10 cellular contexts compared by ENCODE assay signal in genomic region chr14:100709252-100709955, GRCh38. TPM values are rescaled to one million over a fixed set of nuclear protein-coding genes. Genes with fewer than 3 reads are reported as not detected.
A peak's percentile ranks its signal among the peaks of the same experiment; 100 is the strongest.
DNase-seq lines count a peak whose midpoint lies in the region; ATAC-seq and TF ChIP-seq lines count a peak whose summit lies in the region.
"Had no signal": no experiment of that assay in that cellular context is flagged by ENCODE, and none has a peak within 500 bp of the region (broad histone marks: within the 10 kb centered on the region; RNA-seq: fewer than 3 reads in every experiment).

No MANE protein-coding gene starts in this region.

- no peaks in the 10 kb centered on the region for H3K36me3 Mint-ChIP-seq in activated CD4-positive, alpha-beta T cell treated with anti-CD3 and anti-CD28 coated beads for 36 hours (ENCODE audit: low read depth)
- no peaks in the 10 kb centered on the region for H3K36me3 Mint-ChIP-seq in Caco-2 (ENCODE audit: insufficient read depth, unreplicated experiment)
- H3K36me3 Mint-ChIP-seq in stimulated activated effector memory CD8-positive, alpha-beta T cell treated with anti-CD3 and anti-CD28 coated beads, Interleukin-12 subunit alpha, Interleukin-12 subunit beta, amount 100 ng/mL, for 72 hours: no peaks in the 10 kb centered on the region

- no peaks in the 10 kb centered on the region for H3K9me3 Mint-ChIP-seq in activated CD4-positive, alpha-beta T cell treated with anti-CD3 and anti-CD28 coated beads for 36 hours (ENCODE audit: low read depth)
- peaks cover 11% of the 10 kb centered on the region for H3K9me3 Mint-ChIP-seq in Caco-2 (ENCODE audit: unreplicated experiment)
- H3K9me3 Mint-ChIP-seq in stimulated activated effector memory CD8-positive, alpha-beta T cell treated with anti-CD3 and anti-CD28 coated beads, Interleukin-12 subunit alpha, Interleukin-12 subunit beta, amount 100 ng/mL, for 72 hours: no peaks in the 10 kb centered on the region

- CTCF ChIA-PET in activated CD4-positive, alpha-beta T cell treated with anti-CD3 and anti-CD28 coated beads for 36 hours (lab: Charles Lee): interaction anchor here (0.6 to 2.4 kb wide), 4 partner anchors 9 to 252 kb away, joined by 3 to 11 read pairs (median 4); no protein-coding TSS in a partner anchor
- CTCF ChIA-PET in Caco-2 (lab: Charles Lee): interaction anchor here (0.6 kb wide), 1 partner anchor 190 kb away, joined by 4 read pairs; no protein-coding TSS in a partner anchor

- H3K4me1 ChIP-seq in thoracic aorta (ENCODE audit: control insufficient read depth in 1 of 2, low read depth in 2 of 2) (no peaks in the 10 kb centered on the region), Caco-2 (no peaks in the 10 kb centered on the region)

- in situ Hi-C loops in astrocyte of the cerebellum (cut with HindIII; ENCODE audit: low sequenced_read_pairs): no loop called here

- H3K36me3 ChIP-seq in thoracic aorta (no peaks in the 10 kb centered on the region), Caco-2 (ENCODE audit: control insufficient read depth, insufficient read depth, low read length) (no peaks in the 10 kb centered on the region)
- H3K36me3 ChIP-seq: BE2C had no signal

- no peaks in the 10 kb centered on the region for H3K9me3 ChIP-seq in thoracic aorta
- no peaks in the 10 kb centered on the region for H3K9me3 ChIP-seq in Caco-2
- H3K9me3 ChIP-seq: BE2C had no signal

- DNase-seq in activated CD4-positive, alpha-beta T cell treated with anti-CD3 and anti-CD28 coated beads for 36 hours: peak; percentile 63
- no peak for DNase-seq in activated CD4-positive, alpha-beta T cell treated with anti-CD3 and anti-CD28 coated beads, Interleukin-2, amount 50 U/mL, for 4 hours
- DNase-seq in astrocyte of the cerebellum (ENCODE audit: low read depth): no peak
- DNase-seq in iPS-NIHi11 (ENCODE audit: low spot score): peak; percentile 69
- no peak for DNase-seq in thoracic aorta (ENCODE audit: low spot score)
- DNase-seq in NCI-H526 treated with DMSO at 0.1 percent for 48 hours (lab: John Stamatoyannopoulos, UW): no peak
- DNase-seq in Caco-2: no peak
- no peak for DNase-seq in stimulated activated effector memory CD8-positive, alpha-beta T cell treated with anti-CD3 and anti-CD28 coated beads, Interleukin-12 subunit alpha, Interleukin-12 subunit beta, amount 100 ng/mL, for 72 hours (ENCODE audit: low spot score in 2 of 2)

- H3K27me3 ChIP-seq in thoracic aorta (replicated peaks; ENCODE audit: insufficient read depth): no peaks in the 10 kb centered on the region
- no peaks in the 10 kb centered on the region for H3K27me3 ChIP-seq in Caco-2 (replicated peaks; ENCODE audit: control insufficient read depth, insufficient read depth, low read length)
- H3K27me3 ChIP-seq: BE2C had no signal

- POLR2A ChIA-PET in activated CD4-positive, alpha-beta T cell treated with anti-CD3 and anti-CD28 coated beads for 36 hours (lab: Charles Lee): no interaction called here
- POLR2A ChIA-PET in Caco-2 (lab: Charles Lee): no interaction called here

- intact Hi-C loops in activated CD4-positive, alpha-beta T cell treated with anti-CD3 and anti-CD28 coated beads for 36 hours (cut with DNase I, micrococcal nuclease): loop anchor here in 1 of 2 experiments (1.0 kb wide), 1 partner anchor 192 kb away; no protein-coding TSS in a partner anchor
- intact Hi-C loops in Caco-2 (cut with micrococcal nuclease; ENCODE audit: unreplicated experiment): no loop called here

- no peak overlapping the region for H3K4me3 Mint-ChIP-seq in activated CD4-positive, alpha-beta T cell treated with anti-CD3 and anti-CD28 coated beads for 36 hours
- H3K4me3 Mint-ChIP-seq in Caco-2 (ENCODE audit: unreplicated experiment): no peak overlapping the region
- H3K4me3 Mint-ChIP-seq in stimulated activated effector memory CD8-positive, alpha-beta T cell treated with anti-CD3 and anti-CD28 coated beads, Interleukin-12 subunit alpha, Interleukin-12 subunit beta, amount 100 ng/mL, for 72 hours: no peak overlapping the region

- ATAC-seq in activated CD4-positive, alpha-beta T cell treated with anti-CD3 and anti-CD28 coated beads for 36 hours: no peak
- no peak for ATAC-seq in thoracic aorta (ENCODE audit: insufficient number of reproducible peaks, low FRiP score, low read depth)
- no peak for ATAC-seq in stimulated activated effector memory CD8-positive, alpha-beta T cell treated with anti-CD3 and anti-CD28 coated beads, Interleukin-12 subunit alpha, Interleukin-12 subunit beta, amount 100 ng/mL, for 72 hours

- H3K27ac ChIP-seq in thoracic aorta: no peak overlapping the region
- H3K27ac ChIP-seq: SK-N-MC had no signal

- H3K4me1 Mint-ChIP-seq in activated CD4-positive, alpha-beta T cell treated with anti-CD3 and anti-CD28 coated beads for 36 hours: no peaks in the 10 kb centered on the region
- H3K4me1 Mint-ChIP-seq in Caco-2 (ENCODE audit: low read depth, unreplicated experiment): no peaks in the 10 kb centered on the region
- H3K4me1 Mint-ChIP-seq in stimulated activated effector memory CD8-positive, alpha-beta T cell treated with anti-CD3 and anti-CD28 coated beads, Interleukin-12 subunit alpha, Interleukin-12 subunit beta, amount 100 ng/mL, for 72 hours: no peaks in the 10 kb centered on the region

- H3K27me3 Mint-ChIP-seq in activated CD4-positive, alpha-beta T cell treated with anti-CD3 and anti-CD28 coated beads for 36 hours: peaks cover 16% of the 10 kb centered on the region
- peaks cover 7% of the 10 kb centered on the region for H3K27me3 Mint-ChIP-seq in Caco-2 (ENCODE audit: insufficient read depth, unreplicated experiment)

- H3K27ac Mint-ChIP-seq in activated CD4-positive, alpha-beta T cell treated with anti-CD3 and anti-CD28 coated beads for 36 hours: no peak overlapping the region
- H3K27ac Mint-ChIP-seq in Caco-2 (ENCODE audit: unreplicated experiment): no peak overlapping the region
- H3K27ac Mint-ChIP-seq in stimulated activated effector memory CD8-positive, alpha-beta T cell treated with anti-CD3 and anti-CD28 coated beads, Interleukin-12 subunit alpha, Interleukin-12 subunit beta, amount 100 ng/mL, for 72 hours: no peak overlapping the region

- TF ChIP-seq CTCF in astrocyte of the cerebellum (IDR thresholded peaks at IDR 0.05; ENCODE audit: low read depth, low read length, missing control alignments) (peak; percentile 58), thoracic aorta (IDR thresholded peaks at IDR 0.05) (peak; percentile 56), Caco-2 (IDR thresholded peaks at IDR 0.05; ENCODE audit: insufficient read depth in 1 of 2, low read depth in 1 of 2, low read length in 1 of 2, severe bottlenecking in 1 of 2, unreplicated experiment in 1 of 2) (no peak)

- BruUV-seq in Caco-2 (replicated peaks; lab: Mats Ljungman, UMichigan): no TSS peak

- peak overlapping the region; percentile 25 for H3K4me3 ChIP-seq in astrocyte of the cerebellum (ENCODE audit: low read depth, low read length)
- peak overlapping the region; percentile 9 for H3K4me3 ChIP-seq in thoracic aorta
- H3K4me3 ChIP-seq in Caco-2 (ENCODE audit: low read depth, low read length): no peak overlapping the region
- H3K4me3 ChIP-seq: SK-N-MC had no signal

RNA-seq across cellular contexts. Expression of gene DLK1, which starts 17.3 kb away (rescaled TPM):
- not detected for total RNA-seq in activated CD4-positive, alpha-beta T cell treated with anti-CD3 and anti-CD28 coated beads for 36 hours
- not detected for total RNA-seq in thoracic aorta
- total RNA-seq in Caco-2 (2022): not detected in 2 replicates

Comparison
In these comparisons a context has a peak if more than half of its experiments do, and no peak if none do; other contexts are left out.
1. DNase-seq: peak in activated CD4-positive, alpha-beta T cell treated with anti-CD3 and anti-CD28 coated beads for 36 hours (single experiment) and iPS-NIHi11 (single experiment); none in activated CD4-positive, alpha-beta T cell treated with anti-CD3 and anti-CD28 coated beads, Interleukin-2, amount 50 U/mL, for 4 hours (0 of 2), astrocyte of the cerebellum (single experiment), thoracic aorta (single experiment), NCI-H526 treated with DMSO at 0.1 percent for 48 hours (single experiment), Caco-2 (0 of 2) and stimulated activated effector memory CD8-positive, alpha-beta T cell treated with anti-CD3 and anti-CD28 coated beads, Interleukin-12 subunit alpha, Interleukin-12 subunit beta, amount 100 ng/mL, for 72 hours (0 of 2).
2. CTCF ChIP-seq: peak in astrocyte of the cerebellum (single experiment) and thoracic aorta (single experiment); none in Caco-2 (0 of 2).